Comparison of ENCODE assay signal across 20 cellular contexts in genomic region chrX:123203772-123204171, GRCh38. TPM values are rescaled to one million over a fixed set of nuclear protein-coding genes. Genes with fewer than 3 reads are reported as not detected.
"Had no signal": no experiment of that assay in that cellular context is flagged by ENCODE, and none has a peak within 500 bp of the region (broad histone marks: within the 10 kb centered on the region; RNA-seq: fewer than 3 reads in every experiment).

No MANE protein-coding gene starts in this region.

- H3K4me3 Mint-ChIP-seq: activated naive CD4-positive, alpha-beta T cell treated with anti-CD3 and anti-CD28 coated beads, Interleukin-2, amount 50 U/mL, for 24 hours; activated T-cell treated with anti-CD3 and anti-CD28 coated beads, Interleukin-2, amount 50 U/mL, for 72 hours; nephron progenitor cell had no signal

- H3K9me3 Mint-ChIP-seq: activated naive CD4-positive, alpha-beta T cell treated with anti-CD3 and anti-CD28 coated beads, Interleukin-2, amount 50 U/mL, for 24 hours; activated T-cell treated with anti-CD3 and anti-CD28 coated beads, Interleukin-2, amount 50 U/mL, for 72 hours had no signal

- DNase-seq: activated CD4-positive, alpha-beta T cell treated with anti-CD3 and anti-CD28 coated beads for 1 hour; activated gamma-delta T cell; activated T-cell treated with anti-CD3 and anti-CD28 coated beads, Interleukin-2, amount 50 U/mL, for 72 hours; heart left ventricle; left lung; nephron progenitor cell; stimulated activated CD4-positive, alpha-beta T cell treated with anti-CD3 and anti-CD28 coated beads, Interleukin-2, amount 100 ng/mL, for 24 hours; stimulated activated naive CD8-positive, alpha-beta T cell treated with anti-CD3 and anti-CD28 coated beads, Interleukin-15, Interleukin-2, amounts not matched to agents 100 U/mL and 50 U/mL, for 24 hours; substantia nigra; tibial artery; uterus had no signal

- H3K27me3 Mint-ChIP-seq: activated naive CD4-positive, alpha-beta T cell treated with anti-CD3 and anti-CD28 coated beads, Interleukin-2, amount 50 U/mL, for 24 hours had no signal

- H3K4me3 ChIP-seq: ascending aorta, breast epithelium, coronary artery, gastroesophageal sphincter, heart left ventricle, left lung, tibial artery, uterus had no signal

- H3K4me1 Mint-ChIP-seq: activated naive CD4-positive, alpha-beta T cell treated with anti-CD3 and anti-CD28 coated beads, Interleukin-2, amount 50 U/mL, for 24 hours had no signal

- H3K9me3 ChIP-seq: ascending aorta, breast epithelium, gastroesophageal sphincter, heart left ventricle, left lung, tibial artery, uterus had no signal

- H3K36me3 Mint-ChIP-seq: activated naive CD4-positive, alpha-beta T cell treated with anti-CD3 and anti-CD28 coated beads, Interleukin-2, amount 50 U/mL, for 24 hours had no signal

- H3K36me3 ChIP-seq: ascending aorta, breast epithelium, gastroesophageal sphincter, heart left ventricle, left lung, tibial artery, uterus had no signal

- H3K27ac ChIP-seq: ascending aorta, breast epithelium, coronary artery, gastroesophageal sphincter, heart left ventricle, left lung, tibial artery, uterus, VCaP had no signal

- H3K4me1 ChIP-seq: ascending aorta, breast epithelium, gastroesophageal sphincter, heart left ventricle, left lung, tibial artery, uterus had no signal

- H3K27me3 ChIP-seq: ascending aorta, gastroesophageal sphincter, heart left ventricle, left lung, tibial artery, uterus had no signal

- H3K27ac Mint-ChIP-seq: activated naive CD4-positive, alpha-beta T cell treated with anti-CD3 and anti-CD28 coated beads, Interleukin-2, amount 50 U/mL, for 24 hours; activated T-cell treated with anti-CD3 and anti-CD28 coated beads, Interleukin-2, amount 50 U/mL, for 72 hours had no signal

RNA-seq across cellular contexts. Expression of gene GRIA3, which starts 19.7 kb away (rescaled TPM):
- total RNA-seq: activated CD8-positive, alpha-beta memory T cell treated with anti-CD3 and anti-CD28 coated beads for 36 hours; activated T-cell treated with anti-CD3 and anti-CD28 coated beads, Interleukin-2, amount 50 U/mL, for 72 hours; lung microvascular endothelial cell; myocyte had no signal
